ENCODE assay signal across 23 cellular contexts in genomic region chr14:88340357-88340756, GRCh38. TPM values are rescaled to one million over a fixed set of nuclear protein-coding genes. Genes with fewer than 3 reads are reported as not detected.
A peak's percentile ranks its signal among the peaks of the same experiment; 100 is the strongest.
DNase-seq lines count a peak whose midpoint lies in the region; ATAC-seq, FAIRE-seq and TF ChIP-seq lines count a peak whose summit lies in the region.
"Had no signal": no experiment of that assay in that cellular context is flagged by ENCODE, and none has a peak within 500 bp of the region (broad histone marks: within the 10 kb centered on the region; RNA-seq: fewer than 3 reads in every experiment).

No MANE protein-coding gene starts in this region.

- H3K36me3 ChIP-seq in pancreas, result no peaks in the 10 kb centered on the region

- H3K4me3 ChIP-seq in pancreas, result no peak overlapping the region
- H3K4me3 ChIP-seq: GM12878, GM23248 had no signal

- CTCF ChIA-PET in WTC11 (lab: Charles Lee), result interaction anchor here (1.3 kb wide), 1 partner anchor 151 kb away, joined by 3 read pairs; no protein-coding TSS in a partner anchor

- H3K4me3 Mint-ChIP-seq in WTC11, result no peak overlapping the region
- H3K4me3 Mint-ChIP-seq: CD4-positive, alpha-beta memory T cell had no signal

- ATAC-seq in WTC11, result no peak
- no peak for ATAC-seq in pancreas
- no peak for ATAC-seq in GM21717 (IDR thresholded peaks at IDR 0.05; ENCODE audit: unreplicated experiment)
- no peak for ATAC-seq in GM18517 (IDR thresholded peaks at IDR 0.05; ENCODE audit: unreplicated experiment)
- ATAC-seq: GM12878 had no signal

- H3K4me1 ChIP-seq in pancreas, result no peaks in the 10 kb centered on the region

- no peaks in the 10 kb centered on the region for H3K9me3 ChIP-seq in pancreas

- H3K9me3 Mint-ChIP-seq in WTC11, result peaks cover 4% of the 10 kb centered on the region
- H3K9me3 Mint-ChIP-seq: CD4-positive, alpha-beta memory T cell had no signal

- POLR2A ChIA-PET in WTC11 (lab: Charles Lee), result no interaction called here

- no peaks in the 10 kb centered on the region for H3K36me3 Mint-ChIP-seq in WTC11
- H3K36me3 Mint-ChIP-seq: CD4-positive, alpha-beta memory T cell had no signal

- H3K4me1 Mint-ChIP-seq in WTC11, result peaks cover 10% of the 10 kb centered on the region
- H3K4me1 Mint-ChIP-seq: CD4-positive, alpha-beta memory T cell had no signal

- intact Hi-C loops in pancreas (cut with DNase I), result no loop called here

- FAIRE-seq in G401.6 (lab: Jason Lieb, UNC), result peak; percentile 99
- FAIRE-seq in frontal cortex (lab: Jason Lieb, UNC), result peak; percentile 100
- FAIRE-seq in pancreas (lab: Jason Lieb, UNC), result peak; percentile 98
- FAIRE-seq: GM12878, GM18507, H1 had no signal

- H3K27me3 Mint-ChIP-seq in WTC11 (ENCODE audit: low read depth), result no peaks in the 10 kb centered on the region; the same call in 1 of the 2 replicates

- TF ChIP-seq CTCF in WTC11 (IDR thresholded peaks at IDR 0.05) (no peak), pancreas (IDR thresholded peaks at IDR 0.05) (no peak)

- H3K27me3 ChIP-seq in pancreas, result no peaks in the 10 kb centered on the region

- H3K27ac ChIP-seq in pancreas, result no peak overlapping the region
- H3K27ac ChIP-seq: GM23248 had no signal

- no peak for DNase-seq in WTC11 (ENCODE audit: low spot score)
- no peak for DNase-seq in frontal cortex (ENCODE audit: low spot score in 2 of 2)
- DNase-seq in pancreas, result no peak
- no peak for DNase-seq in stimulated activated CD4-positive, alpha-beta T cell treated with anti-CD3 and anti-CD28 coated beads, Interleukin-4, amount 100 ng/mL, for 1 hour
- DNase-seq in occipital lobe (lab: John Stamatoyannopoulos, UW), result no peak
- DNase-seq: 8988T; C1 segment of cervical spinal cord; Calu3; CD4-positive, alpha-beta memory T cell; COR-L47; DND-41; GDM1; GM23248; H7; HCEC 1CT had no signal

- H3K27ac Mint-ChIP-seq in WTC11, result no peak overlapping the region
- H3K27ac Mint-ChIP-seq: CD4-positive, alpha-beta memory T cell had no signal

TF ChIP-seq in WTC11, 78 proteins besides CTCF, POLR2A, EP300 and RAD21:
- TF ChIP-seq SMAD3 (CRISPR knock-in tag; IDR thresholded peaks at IDR 0.05; ENCODE audit: borderline replicate concordance), result no peak
- no peak for TF ChIP-seq ZNF317 (CRISPR knock-in tag; IDR thresholded peaks at IDR 0.05; ENCODE audit: borderline replicate concordance, low read depth)
- no peak for TF ChIP-seq TEAD1 (CRISPR knock-in tag; IDR thresholded peaks at IDR 0.05)
- peak; percentile 97 for TF ChIP-seq HMGA2 (CRISPR knock-in tag; IDR thresholded peaks at IDR 0.05)
TF ChIP-seq in WTC11: peak in this region for 1.

RNA-seq across cellular contexts. Expression of gene KCNK10, which starts 17.3 kb away (rescaled TPM):
- total RNA-seq in WTC11 (2021) (0.53 to 0.96 TPM (median 0.87 TPM) in 3 replicates), frontal cortex (11.8 TPM), pancreas (1 to 10 TPM; 1.1 to 2.3 (median 1.2) TPM), occipital lobe (18.9 TPM)
- polyA plus RNA-seq in pancreas, result under 1 TPM; 0.42 to 0.75 TPM
- total RNA-seq: A673; Calu3; CD4-positive, alpha-beta memory T cell; GM23248 had no signal
- polyA plus RNA-seq: BJ; CD4-positive, alpha-beta memory T cell; GM23248 had no signal

RNA-seq across cellular contexts. Expression of gene SPATA7, which starts 45.1 kb away (rescaled TPM):
- total RNA-seq in WTC11 (2021) (8.0 to 11.2 TPM (median 8.8 TPM) in 3 replicates), frontal cortex (102 TPM), pancreas (10 to 100 TPM in 1 of 6 donors, 1 to 10 TPM in 5; 5.4 to 10.5 (median 8.0) TPM), occipital lobe (131 TPM)
- polyA plus RNA-seq in pancreas, result 10 to 100 TPM in 1 of 2 donors, 1 to 10 TPM in 1; 6.1 to 16.8 TPM
